10 cellular contexts compared by ENCODE assay signal in genomic region chr7:107559864-107560263, GRCh38. TPM values are rescaled to one million over a fixed set of nuclear protein-coding genes. Genes with fewer than 3 reads are reported as not detected.
DNase-seq lines count a peak whose midpoint lies in the region; TF ChIP-seq lines count a peak whose summit lies in the region.
"Had no signal": no experiment of that assay in that cellular context is flagged by ENCODE, and none has a peak within 500 bp of the region (broad histone marks: within the 10 kb centered on the region; RNA-seq: fewer than 3 reads in every experiment).

No MANE protein-coding gene starts in this region.

- TF ChIP-seq CTCF in ovary (IDR thresholded peaks at IDR 0.05) = no peak
- no peak for TF ChIP-seq CTCF in left ventricle myocardium inferior (IDR thresholded peaks at IDR 0.05; ENCODE audit: borderline replicate concordance)

- H3K27me3 ChIP-seq in adipocyte (replicated peaks; ENCODE audit: control insufficient read depth, insufficient read depth, low read length) = no peaks in the 10 kb centered on the region
- no peaks in the 10 kb centered on the region for H3K27me3 ChIP-seq in ovary
- H3K27me3 ChIP-seq in left ventricle myocardium inferior (ENCODE audit: low read depth) = no peaks in the 10 kb centered on the region

- H3K4me3 ChIP-seq in adipocyte (ENCODE audit: low read length) (peak overlapping the region; percentile 52), ovary (no peak overlapping the region), left ventricle myocardium inferior (no peak overlapping the region)

- H3K4me1 ChIP-seq in adipocyte (ENCODE audit: control insufficient read depth, insufficient read depth, low read length) (peaks cover 38% of the 10 kb centered on the region), ovary (ENCODE audit: insufficient read depth) (no peaks in the 10 kb centered on the region), left ventricle myocardium inferior (peaks cover 59% of the 10 kb centered on the region)

- in situ Hi-C loops in ACHN (cut with HindIII; ENCODE audit: low pct_ligation_motif_present, low pct_unique_long_range_greater_than_20kb, low sequenced_read_pairs) = no loop called here

- peak; percentile 77 for DNase-seq in ACHN
- peak; percentile 62 for DNase-seq in GM04503 (ENCODE audit: low read depth)
- peak; percentile 60 for DNase-seq in adipocyte (ENCODE audit: low read depth)
- peak; percentile 35 for DNase-seq in hepatic stellate cell (ENCODE audit: low spot score)
- DNase-seq in ovary = no peak
- no peak for DNase-seq in MV-4-11 (lab: John Stamatoyannopoulos, UW)
- DNase-seq in activated naive CD4-positive, alpha-beta T cell (lab: John Stamatoyannopoulos, UW) = no peak
- no peak for DNase-seq in left ventricle myocardium inferior
- DNase-seq: DMS 273 treated with DMSO at 0.1 percent for 48 hours, NCI-H1105 treated with DMSO at 0.1 percent for 48 hours had no signal

- TF ChIP-seq POLR2A in ovary (IDR thresholded peaks at IDR 0.05) = no peak

- no peak for TF ChIP-seq EP300 in ovary (IDR thresholded peaks at IDR 0.05)

- H3K9ac ChIP-seq in adipocyte (ENCODE audit: low read length) = peak overlapping the region; percentile 2

- H3K36me3 ChIP-seq in adipocyte (ENCODE audit: control insufficient read depth, insufficient read depth, low read length, severe bottlenecking) = peaks cover 14% of the 10 kb centered on the region
- no peaks in the 10 kb centered on the region for H3K36me3 ChIP-seq in ovary
- H3K36me3 ChIP-seq in left ventricle myocardium inferior = peaks cover 29% of the 10 kb centered on the region

- H3K27ac ChIP-seq in ovary = no peak overlapping the region
- H3K27ac ChIP-seq in left ventricle myocardium inferior (replicated peaks) = no peak overlapping the region

- H3K9me3 ChIP-seq in adipocyte (ENCODE audit: control insufficient read depth, low read length) (no peaks in the 10 kb centered on the region), ovary (no peaks in the 10 kb centered on the region), left ventricle myocardium inferior (replicated peaks) (no peaks in the 10 kb centered on the region)

- intact Hi-C loops in ovary (cut with DNase I) (loop anchor here in 1 of 4 donors (10.0 kb wide), 1 partner anchor 165 kb away; no protein-coding TSS in a partner anchor), left ventricle myocardium inferior (cut with micrococcal nuclease) (no loop called here)

- WGBS in ovary, 3 donors = 73 to 75% (median 75%) methylated on average over 2 of the region's 2 CpGs

RNA-seq across cellular contexts. Expression of gene COG5, which starts 3.9 kb away (rescaled TPM):
- 10 to 100 TPM; 32.7 to 49.7 (median 38.4) TPM for total RNA-seq in ovary
- polyA plus RNA-seq in ovary = 10 to 100 TPM; 10.3 to 31.2 TPM
- total RNA-seq in left ventricle myocardium inferior = 40.8 TPM

RNA-seq across cellular contexts. Expression of gene DUS4L, which starts 3.9 kb away (rescaled TPM):
- total RNA-seq in ovary = 1 to 10 TPM; 4.4 to 8.1 (median 5.4) TPM
- polyA plus RNA-seq in ovary = 1 to 10 TPM; 4.6 to 5.2 TPM
- 8.0 TPM for total RNA-seq in left ventricle myocardium inferior

RNA-seq across cellular contexts. Expression of gene BCAP29, which starts 20.2 kb away (rescaled TPM):
- total RNA-seq in ovary = 10 to 100 TPM; 33.9 to 70.9 (median 53.6) TPM
- polyA plus RNA-seq in ovary = 10 to 100 TPM; 30.0 to 42.5 TPM
- 91.0 TPM for total RNA-seq in left ventricle myocardium inferior

Comparison
In these comparisons a context has a peak if more than half of its experiments do, and no peak if none do; other contexts are left out.
1. DNase-seq: peak in ACHN (single experiment), GM04503 (single experiment), adipocyte (single experiment) and hepatic stellate cell (single experiment); none in ovary (0 of 5), MV-4-11 (single experiment), activated naive CD4-positive, alpha-beta T cell (0 of 4) and left ventricle myocardium inferior (single experiment).